ENCODE assay signal across 17 cellular contexts in genomic region chr20:57651977-57652864, GRCh38. TPM values are rescaled to one million over a fixed set of nuclear protein-coding genes. Genes with fewer than 3 reads are reported as not detected.
DNase-seq lines count a peak whose midpoint lies in the region; FAIRE-seq and TF ChIP-seq lines count a peak whose summit lies in the region.
"Had no signal": no experiment of that assay in that cellular context is flagged by ENCODE, and none has a peak within 500 bp of the region (broad histone marks: within the 10 kb centered on the region; RNA-seq: fewer than 3 reads in every experiment).

No MANE protein-coding gene starts in this region.

- DNase-seq in GM12891 (ENCODE audit: insufficient read length, low spot score) (peak; percentile 5), WERI-Rb-1 (peak; percentile 3), right atrium auricular region (ENCODE audit: low spot score) (peak; percentile 54), spleen (peak; percentile 72), NCI-H69 (lab: John Stamatoyannopoulos, UW) (no peak), KBM-7 (no peak)
- DNase-seq in activated CD4-positive, alpha-beta T cell treated with anti-CD3 and anti-CD28 coated beads, Interleukin-2, amount 10 ng/mL, durations not matched to agents 7 days and 5 days, result no peak
- DNase-seq: activated CD4-positive, alpha-beta T cell treated with anti-CD3 and anti-CD28 coated beads for 36 hours; effector CD8-positive, alpha-beta T cell; GDM1; immature natural killer cell had no signal

- peaks cover 2% of the 10 kb centered on the region for H3K4me1 Mint-ChIP-seq in activated CD4-positive, alpha-beta T cell treated with anti-CD3 and anti-CD28 coated beads, Interleukin-2, amount 10 ng/mL, durations not matched to agents 7 days and 5 days

- no peak for FAIRE-seq in GM12891 (lab: Jason Lieb, UNC)

- H3K36me3 ChIP-seq in WERI-Rb-1, result peaks cover 11% of the 10 kb centered on the region
- peaks cover 28% of the 10 kb centered on the region for H3K36me3 ChIP-seq in right atrium auricular region
- H3K36me3 ChIP-seq in spleen, result peaks cover 0 to 54% (median 22%) of the 10 kb centered on the region in 6 donors

- POLR2A ChIA-PET in activated CD4-positive, alpha-beta T cell treated with anti-CD3 and anti-CD28 coated beads, Interleukin-2, amount 10 ng/mL, durations not matched to agents 7 days and 5 days (lab: Charles Lee), result no interaction called here

- peaks cover 7% of the 10 kb centered on the region for H3K27me3 Mint-ChIP-seq in activated CD4-positive, alpha-beta T cell treated with anti-CD3 and anti-CD28 coated beads, Interleukin-2, amount 10 ng/mL, durations not matched to agents 7 days and 5 days
- H3K27me3 Mint-ChIP-seq: activated CD4-positive, alpha-beta T cell treated with anti-CD3 and anti-CD28 coated beads for 36 hours had no signal

- TF ChIP-seq CTCF in WERI-Rb-1 (IDR thresholded peaks at IDR 0.05; ENCODE audit: low read depth, low read length) (no peak), right atrium auricular region (IDR thresholded peaks at IDR 0.05) (no peak), spleen (IDR thresholded peaks at IDR 0.05 in 8 of 11, conservative IDR thresholded peaks at IDR 0.05 in 3 of 11) (no peak)

- no peak overlapping the region for H3K4me3 Mint-ChIP-seq in activated CD4-positive, alpha-beta T cell treated with anti-CD3 and anti-CD28 coated beads, Interleukin-2, amount 10 ng/mL, durations not matched to agents 7 days and 5 days
- H3K4me3 Mint-ChIP-seq: activated CD4-positive, alpha-beta T cell treated with anti-CD3 and anti-CD28 coated beads for 36 hours; immature natural killer cell; stimulated activated effector memory CD8-positive, alpha-beta T cell treated with anti-CD3 and anti-CD28 coated beads, Interleukin-12 subunit alpha, Interleukin-12 subunit beta, amount 100 ng/mL, for 72 hours had no signal

- in situ Hi-C loops in KBM-7 (cut with MboI; ENCODE audit: low pct_unique_long_range_greater_than_20kb, low sequenced_read_pairs), result no loop called here

- H3K4me1 ChIP-seq in right atrium auricular region (peaks cover 0 to 6% of the 10 kb centered on the region in 2 donors), spleen (peaks cover 0 to 20% (median 6%) of the 10 kb centered on the region in 6 donors)

- H3K27ac ChIP-seq in WERI-Rb-1 (no peak overlapping the region), right atrium auricular region (no peak overlapping the region), spleen (no peak overlapping the region)

- no peaks in the 10 kb centered on the region for H3K27me3 ChIP-seq in WERI-Rb-1 (ENCODE audit: insufficient read depth, low read depth, severe bottlenecking)
- no peaks in the 10 kb centered on the region for H3K27me3 ChIP-seq in right atrium auricular region
- H3K27me3 ChIP-seq in spleen (replicated peaks in 1 of 7), result no peaks in the 10 kb centered on the region

- H3K9me3 ChIP-seq in WERI-Rb-1 (ENCODE audit: severe bottlenecking) (no peaks in the 10 kb centered on the region), right atrium auricular region (no peaks in the 10 kb centered on the region), spleen (no peaks in the 10 kb centered on the region)

- no peaks in the 10 kb centered on the region for H3K9me3 Mint-ChIP-seq in activated CD4-positive, alpha-beta T cell treated with anti-CD3 and anti-CD28 coated beads, Interleukin-2, amount 10 ng/mL, durations not matched to agents 7 days and 5 days
- H3K9me3 Mint-ChIP-seq: activated T-helper 2 cell treated with anti-CD3 and anti-CD28 coated beads, Interferon-gamma antibody, Interleukin-2, Interleukin-4, amounts not matched to agents 10 μg/mL and 5 μg/mL and 100 μg/mL, durations not matched to agents 14 hours and 24 hours and 36 hours; CD8-positive, alpha-beta memory T cell; immature natural killer cell; stimulated activated effector memory CD8-positive, alpha-beta T cell treated with anti-CD3 and anti-CD28 coated beads, Interleukin-12 subunit alpha, Interleukin-12 subunit beta, amount 100 ng/mL, for 72 hours had no signal

- CTCF ChIA-PET in activated CD4-positive, alpha-beta T cell treated with anti-CD3 and anti-CD28 coated beads, Interleukin-2, amount 10 ng/mL, durations not matched to agents 7 days and 5 days (lab: Charles Lee), result interaction anchor here (1.1 kb wide), 1 partner anchor 24 kb away, joined by 4 read pairs; no protein-coding TSS in a partner anchor

- TF ChIP-seq POLR2A in GM12891 (IDR thresholded peaks at IDR 0.05; ENCODE audit: low read depth, low read length) (no peak), spleen (IDR thresholded peaks at IDR 0.05) (no peak)

- intact Hi-C loops in spleen (cut with DNase I; ENCODE audit: low total_unique reads), result loop anchor here (5.0 to 10.0 kb wide), 3 partner anchors 47 to 525 kb away; no protein-coding TSS in a partner anchor

- no peaks in the 10 kb centered on the region for H3K36me3 Mint-ChIP-seq in activated CD4-positive, alpha-beta T cell treated with anti-CD3 and anti-CD28 coated beads, Interleukin-2, amount 10 ng/mL, durations not matched to agents 7 days and 5 days (ENCODE audit: low read depth)
- H3K36me3 Mint-ChIP-seq: immature natural killer cell; stimulated activated effector memory CD8-positive, alpha-beta T cell treated with anti-CD3 and anti-CD28 coated beads, Interleukin-12 subunit alpha, Interleukin-12 subunit beta, amount 100 ng/mL, for 72 hours had no signal

- H3K27ac Mint-ChIP-seq in activated CD4-positive, alpha-beta T cell treated with anti-CD3 and anti-CD28 coated beads, Interleukin-2, amount 10 ng/mL, durations not matched to agents 7 days and 5 days, result no peak overlapping the region
- H3K27ac Mint-ChIP-seq: activated CD4-positive, alpha-beta T cell treated with anti-CD3 and anti-CD28 coated beads for 36 hours; activated T-helper 2 cell treated with anti-CD3 and anti-CD28 coated beads, Interferon-gamma antibody, Interleukin-2, Interleukin-4, amounts not matched to agents 10 μg/mL and 5 μg/mL and 100 μg/mL, durations not matched to agents 14 hours and 24 hours and 36 hours; CD8-positive, alpha-beta memory T cell; immature natural killer cell; stimulated activated effector memory CD8-positive, alpha-beta T cell treated with anti-CD3 and anti-CD28 coated beads, Interleukin-12 subunit alpha, Interleukin-12 subunit beta, amount 100 ng/mL, for 72 hours had no signal

- whole genome bisulfite sequencing in spleen, 5 donors, result 94 to 97% (median 95%) methylated on average over 41 to 57 of the region's 57 CpGs

- H3K4me3 ChIP-seq in WERI-Rb-1 (ENCODE audit: low read depth, low read length), result no peak overlapping the region
- H3K4me3 ChIP-seq in right atrium auricular region, result no peak overlapping the region
- H3K4me3 ChIP-seq in spleen, result no peak overlapping the region

TF ChIP-seq in GM12891, 5 proteins besides CTCF, POLR2A, EP300 and RAD21:
- no peak for TF ChIP-seq POU2F2 (IDR thresholded peaks at IDR 0.05; ENCODE audit: low read depth, low read length)
- TF ChIP-seq POLR2AphosphoS5 (IDR thresholded peaks at IDR 0.05; ENCODE audit: low read depth, low read length), result no peak
- no peak for TF ChIP-seq TAF1 (IDR thresholded peaks at IDR 0.05; ENCODE audit: low read depth, low read length)
- TF ChIP-seq PAX5 (IDR thresholded peaks at IDR 0.05; ENCODE audit: insufficient read depth, low read length, severe bottlenecking), result no peak
TF ChIP-seq in GM12891: peak in this region for 0.

RNA-seq across cellular contexts. Expression of gene ZBP1, which starts 32.0 kb away (rescaled TPM):
- 2.2 TPM for polyA plus RNA-seq in GM12891 (2012; ENCODE audit: low read depth, missing spikeins)
- not detected for total RNA-seq in right atrium auricular region
- 10 to 100 TPM; 11.7 to 28.4 (median 20.9) TPM for total RNA-seq in spleen
- 10 to 100 TPM in 1 of 3 donors, 1 to 10 TPM in 2; 8.6 to 11.2 (median 9.8) TPM for polyA plus RNA-seq in spleen
- 10 to 100 TPM; 28.3 to 31.4 TPM for total RNA-seq in activated CD4-positive, alpha-beta T cell treated with anti-CD3 and anti-CD28 coated beads, Interleukin-2, amount 10 ng/mL, durations not matched to agents 7 days and 5 days
- total RNA-seq: fibroblast of villous mesenchyme, MCF 10A, pulmonary artery endothelial cell had no signal

RNA-seq across cellular contexts. Expression of gene PMEPA1, which starts 57.6 kb away (rescaled TPM):
- polyA plus RNA-seq in GM12891 (2012; ENCODE audit: low read depth, missing spikeins), result 2.8 TPM
- total RNA-seq in right atrium auricular region (10 to 100 TPM; 12.5 to 16.7 TPM), spleen (10 to 100 TPM in 5 of 7 donors, 1 to 10 TPM in 2; 7.3 to 15.7 (median 10.9) TPM)
- polyA plus RNA-seq in spleen, result 1 to 10 TPM; 4.8 to 7.9 (median 6.7) TPM
- 1 to 10 TPM in 1 of 2 experiments, under 1 TPM in 1; 0.72 to 1.1 TPM for total RNA-seq in activated CD4-positive, alpha-beta T cell treated with anti-CD3 and anti-CD28 coated beads, Interleukin-2, amount 10 ng/mL, durations not matched to agents 7 days and 5 days
- polyA plus RNA-seq: immature natural killer cell had no signal

Comparison
In these comparisons a context has a peak if more than half of its experiments do, and no peak if none do; other contexts are left out.
1. DNase-seq: peak in GM12891 (single experiment), WERI-Rb-1 (single experiment), right atrium auricular region (single experiment) and spleen (single experiment); none in NCI-H69 (single experiment), KBM-7 (single experiment) and activated CD4-positive, alpha-beta T cell treated with anti-CD3 and anti-CD28 coated beads, Interleukin-2, amount 10 ng/mL, durations not matched to agents 7 days and 5 days (single experiment).
2. RNA of gene ZBP1, which starts 32.0 kb away (total RNA-seq): 28.3 to 31.4 TPM in activated CD4-positive, alpha-beta T cell treated with anti-CD3 and anti-CD28 coated beads, Interleukin-2, amount 10 ng/mL, durations not matched to agents 7 days and 5 days and 11.7 to 28.4 TPM in spleen; not detected in right atrium auricular region; every median in the first group is over 10 times any median in the second.